40 cellular contexts compared by ENCODE assay signal in genomic region chr10:33532901-33533300, GRCh38.
"Had no signal": no experiment of that assay in that cellular context is flagged by ENCODE, and none has a peak within 500 bp of the region (broad histone marks: within the 10 kb centered on the region; RNA-seq: fewer than 3 reads in every experiment).

No MANE protein-coding gene starts in this region.

- DNase-seq: activated B cell treated with CpG ODN at 0.5 μM for 24 hours; activated CD4-positive, alpha-beta memory T cell treated with anti-CD3 and anti-CD28 coated beads for 36 hours; activated CD4-positive, alpha-beta T cell treated with anti-CD3 and anti-CD28 coated beads for 4 hours; activated CD4-positive, alpha-beta T cell treated with anti-CD3 and anti-CD28 coated beads, Interleukin-2, amount 10 ng/mL, durations not matched to agents 24 days and 14 days; activated CD4-positive, alpha-beta T cell treated with anti-CD3 and anti-CD28 coated beads, Interleukin-2, amount 50 U/mL, for 1 hour; activated CD4-positive, alpha-beta T cell treated with anti-CD3 and anti-CD28 coated beads, Interleukin-2, amount 50 U/mL, for 4 hours; activated CD4-positive, CD25-positive, alpha-beta regulatory T cell treated with anti-CD3 and anti-CD28 coated beads, Interleukin-2, amount 50 U/mL, for 72 hours; activated CD8-positive, alpha-beta memory T cell treated with anti-CD3 and anti-CD28 coated beads, Interleukin-2, amount 50 U/mL, for 4 hours; activated CD8-positive, alpha-beta T cell treated with anti-CD3 and anti-CD28 coated beads for 36 hours; activated effector memory CD4-positive, alpha-beta T cell treated with anti-CD3 and anti-CD28 coated beads, Interleukin-2, amount 50 U/mL, for 16 hours; activated gamma-delta T cell treated with Interleukin-2 at 50 U/mL for 16 hours; activated naive CD4-positive, alpha-beta T cell; activated naive CD4-positive, alpha-beta T cell treated with anti-CD3 and anti-CD28 coated beads for 36 hours; activated naive CD4-positive, alpha-beta T cell treated with anti-CD3 and anti-CD28 coated beads, Interleukin-2, amount 50 U/mL, for 16 hours; activated naive CD8-positive, alpha-beta T cell treated with anti-CD3 and anti-CD28 coated beads for 36 hours; activated T-cell treated with anti-CD3 and anti-CD28 coated beads for 4 hours; activated T-cell treated with anti-CD3 and anti-CD28 coated beads, Interleukin-2, amount 50 U/mL, for 1 hour; activated T-cell treated with anti-CD3 and anti-CD28 coated beads, Interleukin-2, amount 50 U/mL, for 4 hours; activated T-cell treated with anti-CD3 and anti-CD28 coated beads, Interleukin-2, amount 50 U/mL, for 72 hours; adrenal gland; amniotic stem cell; aorta; body of pancreas; brain microvascular endothelial cell; caudate nucleus; cerebellar nuclear complex; T-helper 1 cell; T-helper 2 cell; T-helper 9 cell had no signal

- H3K4me3 ChIP-seq: adrenal gland, body of pancreas, breast epithelium, cardiac muscle cell had no signal

- H3K36me3 Mint-ChIP-seq: activated CD4-positive, alpha-beta memory T cell treated with anti-CD3 and anti-CD28 coated beads for 36 hours; activated naive CD4-positive, alpha-beta T cell treated with anti-CD3 and anti-CD28 coated beads, Interleukin-2, amount 50 U/mL, for 72 hours; activated naive CD8-positive, alpha-beta T cell treated with anti-CD3 and anti-CD28 coated beads for 36 hours had no signal

- H3K27me3 Mint-ChIP-seq: activated B cell treated with CpG ODN at 0.5 μM for 24 hours had no signal

- H3K9me3 ChIP-seq: adrenal gland, body of pancreas, breast epithelium had no signal

- FAIRE-seq: astrocyte, TTC549 had no signal

- H3K27me3 ChIP-seq: adrenal gland, body of pancreas, brain microvascular endothelial cell, breast epithelium, cardiac muscle cell had no signal

- H3K36me3 ChIP-seq: adrenal gland, brain microvascular endothelial cell, breast epithelium, cardiac muscle cell had no signal

- H3K27ac ChIP-seq: adrenal gland, body of pancreas, brain microvascular endothelial cell, breast epithelium, cardiac muscle cell, VCaP had no signal

- H3K4me3 Mint-ChIP-seq: activated B cell treated with CpG ODN at 0.5 μM for 24 hours; activated CD4-positive, alpha-beta memory T cell treated with anti-CD3 and anti-CD28 coated beads for 36 hours; activated CD4-positive, alpha-beta T cell treated with anti-CD3 and anti-CD28 coated beads, Interleukin-2, amount 10 ng/mL, durations not matched to agents 24 days and 14 days; activated CD8-positive, alpha-beta T cell treated with anti-CD3 and anti-CD28 coated beads for 36 hours; activated naive CD4-positive, alpha-beta T cell treated with anti-CD3 and anti-CD28 coated beads for 36 hours; activated naive CD8-positive, alpha-beta T cell treated with anti-CD3 and anti-CD28 coated beads for 36 hours; activated T-cell treated with anti-CD3 and anti-CD28 coated beads, Interleukin-2, amount 50 U/mL, for 4 hours; activated T-cell treated with anti-CD3 and anti-CD28 coated beads, Interleukin-2, amount 50 U/mL, for 72 hours; activated T-helper 1 cell treated with anti-CD3 and anti-CD28 coated beads, Interleukin-12 subunit alpha, Interleukin-12 subunit beta, Interleukin-2, Interleukin-4 antibody, amounts not matched to agents 30 ng/mL and 10 ng/mL and 1 ng/mL, durations not matched to agents 14 hours and 24 hours and 36 hours; activated T-helper 17 cell treated with anti-CD3 and anti-CD28 coated beads, Interleukin-2, amount 50 U/mL, for 72 hours; central memory CD8-positive, alpha-beta T cell; T-helper 1 cell treated with Interleukin-12 subunit alpha and Interleukin-12 subunit beta and Interleukin-4 antibody, amounts not matched to agents 30 μg/mL and 1 μg/mL, for 36 hours; T-helper 2 cell treated with Interferon-gamma antibody and Interleukin-4, amounts not matched to agents 5 μg/mL and 100 μg/mL, for 36 hours had no signal

- H3K4me1 ChIP-seq: adrenal gland, body of pancreas, breast epithelium had no signal

- H3K27ac Mint-ChIP-seq: activated B cell treated with CpG ODN at 0.5 μM for 24 hours; activated CD4-positive, alpha-beta memory T cell treated with anti-CD3 and anti-CD28 coated beads for 36 hours; activated CD4-positive, alpha-beta T cell treated with anti-CD3 and anti-CD28 coated beads, Interleukin-2, amount 10 ng/mL, durations not matched to agents 24 days and 14 days; activated CD8-positive, alpha-beta T cell treated with anti-CD3 and anti-CD28 coated beads for 36 hours; activated naive CD4-positive, alpha-beta T cell treated with anti-CD3 and anti-CD28 coated beads for 36 hours; activated naive CD4-positive, alpha-beta T cell treated with anti-CD3 and anti-CD28 coated beads, Interleukin-2, amount 50 U/mL, for 72 hours; activated naive CD8-positive, alpha-beta T cell treated with anti-CD3 and anti-CD28 coated beads for 36 hours; activated T-cell treated with anti-CD3 and anti-CD28 coated beads, Interleukin-2, amount 50 U/mL, for 72 hours; activated T-helper 1 cell treated with anti-CD3 and anti-CD28 coated beads, Interleukin-12 subunit alpha, Interleukin-12 subunit beta, Interleukin-2, Interleukin-4 antibody, amounts not matched to agents 30 ng/mL and 10 ng/mL and 1 ng/mL, durations not matched to agents 14 hours and 24 hours and 36 hours; activated T-helper 17 cell treated with anti-CD3 and anti-CD28 coated beads, Interleukin-2, amount 50 U/mL, for 72 hours; T-helper 1 cell treated with Interleukin-12 subunit alpha and Interleukin-12 subunit beta and Interleukin-4 antibody, amounts not matched to agents 30 μg/mL and 1 μg/mL, for 36 hours; T-helper 2 cell treated with Interferon-gamma antibody and Interleukin-4, amounts not matched to agents 5 μg/mL and 100 μg/mL, for 36 hours had no signal

- H3K9me3 Mint-ChIP-seq: activated B cell treated with CpG ODN at 0.5 μM for 24 hours; activated CD4-positive, alpha-beta T cell treated with anti-CD3 and anti-CD28 coated beads, Interleukin-2, amount 10 ng/mL, durations not matched to agents 24 days and 14 days; activated CD8-positive, alpha-beta T cell treated with anti-CD3 and anti-CD28 coated beads for 36 hours; activated naive CD4-positive, alpha-beta T cell treated with anti-CD3 and anti-CD28 coated beads for 36 hours; activated T-cell treated with anti-CD3 and anti-CD28 coated beads, Interleukin-2, amount 50 U/mL, for 72 hours; activated T-helper 17 cell treated with anti-CD3 and anti-CD28 coated beads, Interleukin-2, amount 50 U/mL, for 72 hours; central memory CD8-positive, alpha-beta T cell; T-helper 1 cell treated with Interleukin-12 subunit alpha and Interleukin-12 subunit beta and Interleukin-4 antibody, amounts not matched to agents 30 μg/mL and 1 μg/mL, for 36 hours; T-helper 2 cell treated with Interferon-gamma antibody and Interleukin-4, amounts not matched to agents 5 μg/mL and 100 μg/mL, for 36 hours had no signal

- H3K4me1 Mint-ChIP-seq: activated B cell treated with CpG ODN at 0.5 μM for 24 hours; activated CD4-positive, alpha-beta T cell treated with anti-CD3 and anti-CD28 coated beads, Interleukin-2, amount 10 ng/mL, durations not matched to agents 24 days and 14 days; activated naive CD8-positive, alpha-beta T cell treated with anti-CD3 and anti-CD28 coated beads for 36 hours; activated T-helper 17 cell treated with anti-CD3 and anti-CD28 coated beads, Interleukin-2, amount 50 U/mL, for 72 hours; central memory CD8-positive, alpha-beta T cell had no signal

- ATAC-seq: activated CD8-positive, alpha-beta T cell treated with anti-CD3 and anti-CD28 coated beads for 36 hours; activated naive CD4-positive, alpha-beta T cell treated with anti-CD3 and anti-CD28 coated beads, Interleukin-2, amount 50 U/mL, for 72 hours; activated T-cell treated with anti-CD3 and anti-CD28 coated beads, Interleukin-2, amount 50 U/mL, for 4 hours; activated T-cell treated with anti-CD3 and anti-CD28 coated beads, Interleukin-2, amount 50 U/mL, for 72 hours; activated T-helper 17 cell treated with anti-CD3 and anti-CD28 coated beads, Interleukin-2, amount 50 U/mL, for 72 hours; body of pancreas had no signal
